ENCODE assay signal across 19 cellular contexts in the genomic region with DNA sequence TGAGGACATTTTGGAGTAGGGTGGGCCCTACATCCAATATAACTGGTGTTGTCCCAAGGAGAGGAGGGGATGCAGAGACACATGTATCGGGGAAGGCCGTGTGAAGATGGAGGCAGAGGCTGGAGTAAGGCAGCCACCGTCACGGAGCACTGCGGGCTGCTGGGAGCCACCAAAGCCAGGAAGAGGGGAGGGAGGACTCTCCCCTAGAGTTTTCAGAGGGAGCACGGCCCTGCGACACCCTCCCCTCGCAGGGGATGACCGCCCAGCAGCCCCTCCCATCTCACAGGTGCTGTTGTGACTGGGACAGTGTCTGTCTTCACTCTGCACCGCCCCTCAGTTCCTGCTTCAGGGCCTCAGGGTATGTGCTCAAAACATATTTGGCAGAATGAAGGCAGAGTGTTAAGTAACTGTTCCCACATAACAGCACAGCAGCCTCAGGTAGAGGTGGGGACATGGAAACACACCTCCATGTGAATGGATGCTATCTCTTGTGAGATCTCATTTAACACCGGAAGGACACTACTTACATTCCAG.
DNase-seq lines count a peak whose midpoint lies in the region; ATAC-seq, FAIRE-seq and TF ChIP-seq lines count a peak whose summit lies in the region.
"Had no signal": no experiment of that assay in that cellular context is flagged by ENCODE, and none has a peak within 500 bp of the region (broad histone marks: within the 10 kb centered on the region; RNA-seq: fewer than 3 reads in every experiment).

No MANE protein-coding gene starts in this region.

- no peak for ATAC-seq in Right ventricle myocardium inferior
- ATAC-seq: A549 had no signal

- DNase-seq in Right ventricle myocardium inferior (ENCODE audit: missing footprints) (peak; percentile 37), left ventricle myocardium inferior (no peak), caudate nucleus (lab: John Stamatoyannopoulos, UW) (peak in 9 of 61 donors; percentile 12 to 72 (median 23)), kidney (peak; percentile 29), posterior vena cava (ENCODE audit: low spot score) (peak; percentile 12), NCI-H82 (lab: John Stamatoyannopoulos, UW) (no peak), NCI-H446 (lab: John Stamatoyannopoulos, UW) (no peak)
- DNase-seq: AML-193; Caco-2; CD4-positive, alpha-beta T cell; GOT3; H7 had no signal

- TF ChIP-seq CTCF in left ventricle myocardium inferior (IDR thresholded peaks at IDR 0.05; ENCODE audit: borderline replicate concordance), result no peak
- TF ChIP-seq CTCF in kidney (IDR thresholded peaks at IDR 0.05; ENCODE audit: borderline replicate concordance, extremely low read depth, insufficient read depth), result no peak

- H3K9ac ChIP-seq in kidney (ENCODE audit: low read length in 2 of 2), result no peak overlapping the region

- H3K4me1 ChIP-seq in left ventricle myocardium inferior, result no peaks in the 10 kb centered on the region
- no peaks in the 10 kb centered on the region for H3K4me1 ChIP-seq in kidney (ENCODE audit: control insufficient read depth in 1 of 2, insufficient read depth in 1 of 2, low read depth in 1 of 2, low read length in 2 of 2)

- H3K36me3 ChIP-seq in left ventricle myocardium inferior (no peaks in the 10 kb centered on the region), kidney (ENCODE audit: control insufficient read depth in 1 of 2, insufficient read depth in 2 of 2, low read length in 2 of 2) (no peaks in the 10 kb centered on the region)

- H3K4me3 ChIP-seq in left ventricle myocardium inferior, result no peak overlapping the region
- no peak overlapping the region for H3K4me3 ChIP-seq in kidney (ENCODE audit: low read length in 2 of 2)
- H3K4me3 ChIP-seq: A549 had no signal

- H3K9me3 ChIP-seq in left ventricle myocardium inferior (replicated peaks) (no peaks in the 10 kb centered on the region), kidney (ENCODE audit: control insufficient read depth in 1 of 2, low read length in 2 of 2) (no peaks in the 10 kb centered on the region)
- H3K9me3 ChIP-seq: A549, Caco-2 had no signal

- no peak for FAIRE-seq in kidney (lab: Jason Lieb, UNC)
- FAIRE-seq: A549, D721Med, G401.6, GM12891, HTR-8/SVneo had no signal

- peaks cover 100% of the 10 kb centered on the region for H3K27me3 ChIP-seq in left ventricle myocardium inferior (ENCODE audit: low read depth)

- intact Hi-C loops in Right ventricle myocardium inferior (cut with DNase I), result no loop called here
- intact Hi-C loops in left ventricle myocardium inferior (cut with micrococcal nuclease), result no loop called here
- intact Hi-C loops in kidney (cut with DNase I), result no loop called here
- intact Hi-C loops in posterior vena cava (cut with DNase I), result no loop called here

- H3K27ac ChIP-seq in left ventricle myocardium inferior (replicated peaks) (no peak overlapping the region), caudate nucleus (ENCODE audit: low read depth, low read length) (peak overlapping the region; percentile 13), kidney (ENCODE audit: low read depth in 2 of 2, low read length in 2 of 2) (no peak overlapping the region)
- H3K27ac ChIP-seq: 22Rv1, A549, C4-2B had no signal

Comparison
In these comparisons a context has a peak if more than half of its experiments do, and no peak if none do; other contexts are left out.
1. DNase-seq: peak in Right ventricle myocardium inferior (single experiment), kidney (single experiment) and posterior vena cava (single experiment); none in left ventricle myocardium inferior (single experiment), NCI-H82 (single experiment) and NCI-H446 (0 of 2).